In the genomic region with DNA sequence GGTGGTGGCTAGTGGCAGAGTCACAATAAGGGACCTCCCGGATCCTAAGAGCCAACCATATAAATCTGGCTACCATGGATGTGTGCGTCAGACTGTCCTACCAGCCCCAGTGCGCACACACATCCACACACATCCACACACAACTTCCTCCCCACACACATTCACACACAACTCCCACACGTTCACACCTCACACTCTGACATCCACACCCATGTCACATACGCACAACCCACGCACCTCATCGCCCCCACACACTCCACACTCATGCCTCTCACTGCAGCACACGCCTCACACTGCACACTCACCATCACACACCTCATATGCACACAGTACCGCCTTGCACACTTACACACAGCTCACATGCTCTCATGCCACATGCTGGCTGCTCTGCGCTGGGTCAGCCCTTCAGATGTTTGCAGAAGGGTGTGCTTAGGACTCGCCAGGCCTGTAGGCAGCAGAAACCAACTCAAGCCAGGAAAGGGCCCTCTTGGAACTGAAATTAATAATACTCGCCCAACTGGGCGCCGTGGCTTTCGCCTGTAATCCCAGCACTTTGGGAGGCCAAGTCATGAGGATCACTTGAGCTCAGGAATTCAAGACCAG, we compare ENCODE assay signal across 12 cellular contexts. TPM values are rescaled to one million over a fixed set of nuclear protein-coding genes. Genes with fewer than 3 reads are reported as not detected.
DNase-seq lines count a peak whose midpoint lies in the region; ATAC-seq, FAIRE-seq and TF ChIP-seq lines count a peak whose summit lies in the region.
"Had no signal": no experiment of that assay in that cellular context is flagged by ENCODE, and none has a peak within 500 bp of the region (broad histone marks: within the 10 kb centered on the region; RNA-seq: fewer than 3 reads in every experiment).

No MANE protein-coding gene starts in this region.

- H3K27ac Mint-ChIP-seq in stimulated activated naive CD8-positive, alpha-beta T cell treated with anti-CD3 and anti-CD28 coated beads, Interleukin-15, Interleukin-2, amounts not matched to agents 100 ng/mL and 50 ng/mL, for 24 hours, result peak overlapping the region; percentile 15
- no peak overlapping the region for H3K27ac Mint-ChIP-seq in activated T-helper 1 cell treated with anti-CD3 and anti-CD28 coated beads, Interleukin-12 subunit alpha, Interleukin-12 subunit beta, Interleukin-2, Interleukin-4 antibody, amounts not matched to agents 30 ng/mL and 10 ng/mL and 1 ng/mL, durations not matched to agents 14 hours and 24 hours and 36 hours
- H3K27ac Mint-ChIP-seq in immature natural killer cell, result peak overlapping the region in 4 of 6 donors; percentile 18 to 74 (median 47)

- no peak for ATAC-seq in stimulated activated naive CD8-positive, alpha-beta T cell treated with anti-CD3 and anti-CD28 coated beads, Interleukin-15, Interleukin-2, amounts not matched to agents 100 U/mL and 50 U/mL, for 24 hours
- ATAC-seq in HG02759 (IDR thresholded peaks at IDR 0.05; ENCODE audit: unreplicated experiment) (no peak), HepG2 (no peak; the same call in 2 of the 3 replicates)
- ATAC-seq: PC-3 had no signal

- peaks cover 5% of the 10 kb centered on the region for H3K4me1 Mint-ChIP-seq in stimulated activated naive CD8-positive, alpha-beta T cell treated with anti-CD3 and anti-CD28 coated beads, Interleukin-15, Interleukin-2, amounts not matched to agents 100 ng/mL and 50 ng/mL, for 24 hours (ENCODE audit: low read depth)
- H3K4me1 Mint-ChIP-seq in activated T-helper 1 cell treated with anti-CD3 and anti-CD28 coated beads, Interleukin-12 subunit alpha, Interleukin-12 subunit beta, Interleukin-2, Interleukin-4 antibody, amounts not matched to agents 30 ng/mL and 10 ng/mL and 1 ng/mL, durations not matched to agents 14 hours and 24 hours and 36 hours (ENCODE audit: low read depth), result peaks cover 11% of the 10 kb centered on the region
- H3K4me1 Mint-ChIP-seq in immature natural killer cell, result peaks cover 18 to 19% of the 10 kb centered on the region in 2 donors

- WGBS in HepG2 (ENCODE audit: low lambda C conversion rate), result 61% methylated on average over 15 of the region's 15 CpGs

- H3K36me3 Mint-ChIP-seq in stimulated activated naive CD8-positive, alpha-beta T cell treated with anti-CD3 and anti-CD28 coated beads, Interleukin-15, Interleukin-2, amounts not matched to agents 100 ng/mL and 50 ng/mL, for 24 hours (ENCODE audit: low read depth), result no peaks in the 10 kb centered on the region
- H3K36me3 Mint-ChIP-seq in activated T-helper 1 cell treated with anti-CD3 and anti-CD28 coated beads, Interleukin-12 subunit alpha, Interleukin-12 subunit beta, Interleukin-2, Interleukin-4 antibody, amounts not matched to agents 30 ng/mL and 10 ng/mL and 1 ng/mL, durations not matched to agents 14 hours and 24 hours and 36 hours (ENCODE audit: low read depth), result no peaks in the 10 kb centered on the region
- no peaks in the 10 kb centered on the region for H3K36me3 Mint-ChIP-seq in immature natural killer cell

- peaks cover 8% of the 10 kb centered on the region for H3K27me3 Mint-ChIP-seq in stimulated activated naive CD8-positive, alpha-beta T cell treated with anti-CD3 and anti-CD28 coated beads, Interleukin-15, Interleukin-2, amounts not matched to agents 100 ng/mL and 50 ng/mL, for 24 hours
- peaks cover 24% of the 10 kb centered on the region for H3K27me3 Mint-ChIP-seq in activated T-helper 1 cell treated with anti-CD3 and anti-CD28 coated beads, Interleukin-12 subunit alpha, Interleukin-12 subunit beta, Interleukin-2, Interleukin-4 antibody, amounts not matched to agents 30 ng/mL and 10 ng/mL and 1 ng/mL, durations not matched to agents 14 hours and 24 hours and 36 hours (ENCODE audit: insufficient read depth)
- H3K27me3 Mint-ChIP-seq in immature natural killer cell (ENCODE audit: low read depth in 3 of 3), result peaks cover 3 to 10% (median 5%) of the 10 kb centered on the region in 3 donors

- no peak overlapping the region for H2AFZ ChIP-seq in HepG2 (ENCODE audit: low read length)

- TF ChIP-seq EP300 in HepG2 (IDR thresholded peaks at IDR 0.05; ENCODE audit: low read depth in 2 of 2, low read length in 2 of 2) (no peak), HepG2 (CRISPR knock-in tag; IDR thresholded peaks at IDR 0.05; ENCODE audit: borderline replicate concordance) (no peak)

- H3K4me3 ChIP-seq in HepG2 (replicated peaks in 1 of 3; ENCODE audit: insufficient read depth in 1 of 3, low read depth in 2 of 3, low read length in 3 of 3), result no peak overlapping the region
- H3K4me3 ChIP-seq in effector memory CD4-positive, alpha-beta T cell (ENCODE audit: insufficient read depth, low read depth, low read length, poor library complexity, severe bottlenecking), result no peak overlapping the region

- H3K4me2 ChIP-seq in HepG2 (ENCODE audit: low read depth, low read length), result no peak overlapping the region

- H3K27me3 ChIP-seq in HepG2 (ENCODE audit: control insufficient read depth in 1 of 2, insufficient read depth in 2 of 2, low read length in 2 of 2), result peaks cover 0 to 11% of the 10 kb centered on the region in 2 experiments; a peak in 3 of 5 replicates
- no peaks in the 10 kb centered on the region for H3K27me3 ChIP-seq in effector memory CD4-positive, alpha-beta T cell (replicated peaks; ENCODE audit: control insufficient read depth, insufficient read depth, low read length, poor library complexity, severe bottlenecking)

- no peak for TF ChIP-seq CTCF in HepG2 (CRISPR knock-in tag; IDR thresholded peaks at IDR 0.05)

- no peak for DNase-seq in stimulated activated naive CD8-positive, alpha-beta T cell treated with anti-CD3 and anti-CD28 coated beads, Interleukin-15, Interleukin-2, amounts not matched to agents 100 U/mL and 50 U/mL, for 24 hours
- no peak for DNase-seq in activated T-helper 1 cell treated with anti-CD3 and anti-CD28 coated beads, Interleukin-12 subunit alpha, Interleukin-12 subunit beta, Interleukin-2, Interleukin-4 antibody, amounts not matched to agents 30 ng/mL and 10 ng/mL and 1 ng/mL, durations not matched to agents 14 hours and 24 hours and 36 hours (ENCODE audit: low spot score)
- DNase-seq in immature natural killer cell, result peak; percentile 16 to 32 (median 22)
- no peak for DNase-seq in H4 (ENCODE audit: low spot score)
- no peak for DNase-seq in HepG2 (ENCODE audit: low spot score)
- no peak for DNase-seq in effector memory CD4-positive, alpha-beta T cell
- DNase-seq: NCI-H146, PC-3 had no signal

- no peak for TF ChIP-seq RAD21 in HepG2 (CRISPR knock-in tag; IDR thresholded peaks at IDR 0.05)

- intact Hi-C loops in activated T-helper 1 cell treated with anti-CD3 and anti-CD28 coated beads, Interleukin-12 subunit alpha, Interleukin-12 subunit beta, Interleukin-2, Interleukin-4 antibody, amounts not matched to agents 30 ng/mL and 10 ng/mL and 1 ng/mL, durations not matched to agents 14 hours and 24 hours and 36 hours (cut with micrococcal nuclease), result loop anchor here (10.0 kb wide), 1 partner anchor 150 kb away; no protein-coding TSS in a partner anchor
- intact Hi-C loops in HepG2 (cut with micrococcal nuclease; ENCODE audit: unreplicated experiment), result no loop called here

- CTCF ChIA-PET in HepG2 (lab: Yijun Ruan, JAX; ENCODE audit: low intra/inter-chr PET ratio, low total read pairs), result no interaction called here

- POLR2A ChIA-PET in HepG2 (lab: Yijun Ruan, JAX), result no interaction called here

- no peaks in the 10 kb centered on the region for H3K79me2 ChIP-seq in HepG2 (ENCODE audit: insufficient read depth, low read length)

- H3K9me3 ChIP-seq in HepG2 (ENCODE audit: low read length), result no peaks in the 10 kb centered on the region
- H3K9me3 ChIP-seq in effector memory CD4-positive, alpha-beta T cell (ENCODE audit: control insufficient read depth, low read length), result no peaks in the 10 kb centered on the region

- FAIRE-seq in HepG2 (lab: Jason Lieb, UNC), result no peak
- FAIRE-seq: TTC549 had no signal

- no peak overlapping the region for H3K9ac ChIP-seq in HepG2 (ENCODE audit: insufficient read depth, low read depth, low read length)

- H3K4me1 ChIP-seq in HepG2 (ENCODE audit: insufficient read depth, low read length), result peaks cover 27% of the 10 kb centered on the region
- H3K4me1 ChIP-seq in effector memory CD4-positive, alpha-beta T cell (ENCODE audit: control insufficient read depth, insufficient read depth, low read length, poor library complexity, severe bottlenecking), result no peaks in the 10 kb centered on the region

- H4K20me1 ChIP-seq in HepG2 (ENCODE audit: insufficient read depth, low read length), result no peaks in the 10 kb centered on the region

- no peaks in the 10 kb centered on the region for H3K9me3 Mint-ChIP-seq in stimulated activated naive CD8-positive, alpha-beta T cell treated with anti-CD3 and anti-CD28 coated beads, Interleukin-15, Interleukin-2, amounts not matched to agents 100 ng/mL and 50 ng/mL, for 24 hours
- no peaks in the 10 kb centered on the region for H3K9me3 Mint-ChIP-seq in activated T-helper 1 cell treated with anti-CD3 and anti-CD28 coated beads, Interleukin-12 subunit alpha, Interleukin-12 subunit beta, Interleukin-2, Interleukin-4 antibody, amounts not matched to agents 30 ng/mL and 10 ng/mL and 1 ng/mL, durations not matched to agents 14 hours and 24 hours and 36 hours
- peaks cover 0 to 1% (median 0%) of the 10 kb centered on the region in 6 donors for H3K9me3 Mint-ChIP-seq in immature natural killer cell

- peak overlapping the region; percentile 32 for H3K4me3 Mint-ChIP-seq in stimulated activated naive CD8-positive, alpha-beta T cell treated with anti-CD3 and anti-CD28 coated beads, Interleukin-15, Interleukin-2, amounts not matched to agents 100 ng/mL and 50 ng/mL, for 24 hours
- peak overlapping the region; percentile 36 for H3K4me3 Mint-ChIP-seq in activated T-helper 1 cell treated with anti-CD3 and anti-CD28 coated beads, Interleukin-12 subunit alpha, Interleukin-12 subunit beta, Interleukin-2, Interleukin-4 antibody, amounts not matched to agents 30 ng/mL and 10 ng/mL and 1 ng/mL, durations not matched to agents 14 hours and 24 hours and 36 hours
- H3K4me3 Mint-ChIP-seq in immature natural killer cell, result peak overlapping the region; percentile 54 to 73 (median 66)

- no peak for TF ChIP-seq POLR2A in HepG2 (IDR thresholded peaks at IDR 0.05; ENCODE audit: insufficient read depth in 1 of 2, low read depth in 2 of 2, low read length in 2 of 2)

- no peaks in the 10 kb centered on the region for H3K36me3 ChIP-seq in HepG2 (replicated peaks in 1 of 2; ENCODE audit: control insufficient read depth in 1 of 2, insufficient read depth in 2 of 2, low read length in 2 of 2)
- H3K36me3 ChIP-seq in effector memory CD4-positive, alpha-beta T cell (ENCODE audit: control insufficient read depth, insufficient read depth, low read length), result no peaks in the 10 kb centered on the region

- BruUV-seq in HepG2 (replicated peaks; lab: Mats Ljungman, UMichigan), result no TSS peak

- no peak overlapping the region for H3K27ac ChIP-seq in HepG2 (ENCODE audit: extremely low read length, insufficient read depth, low read length)
- H3K27ac ChIP-seq in effector memory CD4-positive, alpha-beta T cell (ENCODE audit: insufficient read depth, low read length, poor library complexity, severe bottlenecking), result no peak overlapping the region
- H3K27ac ChIP-seq: C4-2B had no signal

- in situ Hi-C loops in HepG2 (cut with HindIII; ENCODE audit: extremely low pct_ligation_motif_present, low pct_unique_long_range_greater_than_20kb), result no loop called here

RNA-seq across cellular contexts. Expression of gene LDLRAD2, which starts 3.0 kb away (rescaled TPM):
- total RNA-seq in activated T-helper 1 cell treated with anti-CD3 and anti-CD28 coated beads, Interleukin-12 subunit alpha, Interleukin-12 subunit beta, Interleukin-2, Interleukin-4 antibody, amounts not matched to agents 30 ng/mL and 10 ng/mL and 1 ng/mL, durations not matched to agents 14 hours and 24 hours and 36 hours, result not detected in 2 replicates
- under 1 TPM in 2 of 3 donors, not detected in 1; 0.12 to 0.29 TPM for polyA plus RNA-seq in immature natural killer cell
- not detected in 2 replicates for total RNA-seq in H4 (2014; rRNA removed; shearing (Covaris generic))
- not detected in 2 replicates for total RNA-seq in HepG2 (2016; rRNA removed; fragmentation: Illumina TruSeq; extraction: Trizol)
- total RNA-seq in HepG2 (2016; cell fraction: cytosol; rRNA removed; fragmentation: Illumina TruSeq; extraction: Trizol; ENCODE audit: low read depth), result not detected in 2 replicates
- total RNA-seq in HepG2 (2016; cell fraction: insoluble cytoplasmic fraction; rRNA removed; fragmentation: Illumina TruSeq; extraction: Trizol), result not detected in 2 replicates
- total RNA-seq in HepG2 (2016; cell fraction: membrane; rRNA removed; fragmentation: Illumina TruSeq; extraction: Trizol), result not detected in 2 replicates
- not detected in 2 replicates for total RNA-seq in HepG2 (2016; cell fraction: nucleus; rRNA removed; fragmentation: Illumina TruSeq; extraction: Trizol)
- not detected in 2 replicates for polyA plus RNA-seq in HepG2 (2011; rRNA removed)
- polyA plus RNA-seq in HepG2 (2011; cell fraction: cytosol; rRNA removed), result not detected in 2 replicates
- 0.03 TPM in 1 of 2 replicates, not detected in the other for polyA plus RNA-seq in HepG2 (2011; cell fraction: nucleus; rRNA removed)
- 3.5 and 4.3 TPM in 2 replicates for polyA plus RNA-seq in HepG2 (2012)
- polyA plus RNA-seq in HepG2 (2016; cell fraction: cytosol; fragmentation: Illumina TruSeq; extraction: Trizol; ENCODE audit: low read depth), result not detected in 2 replicates
- polyA plus RNA-seq in HepG2 (2016; cell fraction: insoluble cytoplasmic fraction; fragmentation: Illumina TruSeq; extraction: Trizol; ENCODE audit: low read depth), result not detected in 2 replicates
- not detected in 2 replicates for polyA plus RNA-seq in HepG2 (2016; cell fraction: membrane; fragmentation: Illumina TruSeq; extraction: Trizol; ENCODE audit: low read depth)
- not detected in 2 replicates for polyA plus RNA-seq in HepG2 (2016; cell fraction: nucleus; fragmentation: Illumina TruSeq; extraction: Trizol; ENCODE audit: insufficient read depth, low read depth)
- polyA minus RNA-seq in HepG2 (2011; rRNA and poly(A)+ RNA removed; ENCODE audit: low replicate concordance), result not detected in 2 replicates
- not detected in 2 replicates for polyA minus RNA-seq in HepG2 (2011; cell fraction: cytosol; rRNA and poly(A)+ RNA removed)
- not detected in 2 replicates for polyA minus RNA-seq in HepG2 (2011; cell fraction: nucleus; rRNA and poly(A)+ RNA removed)
- total RNA-seq: PC-3 had no signal

RNA-seq across cellular contexts. Expression of gene USP48, which starts 32.1 kb away (rescaled TPM):
- total RNA-seq in activated T-helper 1 cell treated with anti-CD3 and anti-CD28 coated beads, Interleukin-12 subunit alpha, Interleukin-12 subunit beta, Interleukin-2, Interleukin-4 antibody, amounts not matched to agents 30 ng/mL and 10 ng/mL and 1 ng/mL, durations not matched to agents 14 hours and 24 hours and 36 hours, result 88.7 and 97.1 TPM in 2 replicates
- 10 to 100 TPM; 24.9 to 31.8 (median 26.3) TPM for polyA plus RNA-seq in immature natural killer cell
- total RNA-seq in H4 (2014; rRNA removed; shearing (Covaris generic)), result 14.5 and 14.7 TPM in 2 replicates
- total RNA-seq in HepG2 (2016; rRNA removed; fragmentation: Illumina TruSeq; extraction: Trizol), result 29.9 and 30.4 TPM in 2 replicates
- total RNA-seq in HepG2 (2016; cell fraction: cytosol; rRNA removed; fragmentation: Illumina TruSeq; extraction: Trizol; ENCODE audit: low read depth), result 19.6 and 24.1 TPM in 2 replicates
- 28.2 and 30.4 TPM in 2 replicates for total RNA-seq in HepG2 (2016; cell fraction: insoluble cytoplasmic fraction; rRNA removed; fragmentation: Illumina TruSeq; extraction: Trizol)
- 13.3 and 15.7 TPM in 2 replicates for total RNA-seq in HepG2 (2016; cell fraction: membrane; rRNA removed; fragmentation: Illumina TruSeq; extraction: Trizol)
- 51.4 and 51.7 TPM in 2 replicates for total RNA-seq in HepG2 (2016; cell fraction: nucleus; rRNA removed; fragmentation: Illumina TruSeq; extraction: Trizol)
- 26.1 and 30.7 TPM in 2 replicates for polyA plus RNA-seq in HepG2 (2011; rRNA removed)
- 6.6 and 9.8 TPM in 2 replicates for polyA plus RNA-seq in HepG2 (2011; cell fraction: cytosol; rRNA removed)
- polyA plus RNA-seq in HepG2 (2011; cell fraction: nucleus; rRNA removed), result 53.4 and 63.4 TPM in 2 replicates
- polyA plus RNA-seq in HepG2 (2012), result 27.2 and 36.7 TPM in 2 replicates
- 1.7 and 2.0 TPM in 2 replicates for polyA plus RNA-seq in HepG2 (2016; cell fraction: cytosol; fragmentation: Illumina TruSeq; extraction: Trizol; ENCODE audit: low read depth)
- polyA plus RNA-seq in HepG2 (2016; cell fraction: insoluble cytoplasmic fraction; fragmentation: Illumina TruSeq; extraction: Trizol; ENCODE audit: low read depth), result 29.2 and 30.8 TPM in 2 replicates
- polyA plus RNA-seq in HepG2 (2016; cell fraction: membrane; fragmentation: Illumina TruSeq; extraction: Trizol; ENCODE audit: low read depth), result 5.8 and 6.2 TPM in 2 replicates
- 74.2 and 75.0 TPM in 2 replicates for polyA plus RNA-seq in HepG2 (2016; cell fraction: nucleus; fragmentation: Illumina TruSeq; extraction: Trizol; ENCODE audit: insufficient read depth, low read depth)
- 15.1 and 18.5 TPM in 2 replicates for polyA minus RNA-seq in HepG2 (2011; rRNA and poly(A)+ RNA removed; ENCODE audit: low replicate concordance)
- polyA minus RNA-seq in HepG2 (2011; cell fraction: cytosol; rRNA and poly(A)+ RNA removed), result 12.3 and 16.1 TPM in 2 replicates
- polyA minus RNA-seq in HepG2 (2011; cell fraction: nucleus; rRNA and poly(A)+ RNA removed), result 120 and 126 TPM in 2 replicates

Comparison
In these comparisons a context has a peak if more than half of its experiments do, and no peak if none do; other contexts are left out.
1. DNase-seq: peak in immature natural killer cell (3 of 3); none in stimulated activated naive CD8-positive, alpha-beta T cell treated with anti-CD3 and anti-CD28 coated beads, Interleukin-15, Interleukin-2, amounts not matched to agents 100 U/mL and 50 U/mL, for 24 hours (single experiment), activated T-helper 1 cell treated with anti-CD3 and anti-CD28 coated beads, Interleukin-12 subunit alpha, Interleukin-12 subunit beta, Interleukin-2, Interleukin-4 antibody, amounts not matched to agents 30 ng/mL and 10 ng/mL and 1 ng/mL, durations not matched to agents 14 hours and 24 hours and 36 hours (single experiment), H4 (single experiment), HepG2 (single experiment) and effector memory CD4-positive, alpha-beta T cell (0 of 3).
2. Peak in every context shown above with its lines, with median percentiles within 50 percentile points of each other: H3K4me3 Mint-ChIP-seq.